14 cellular contexts compared by ENCODE assay signal in the genomic region with DNA sequence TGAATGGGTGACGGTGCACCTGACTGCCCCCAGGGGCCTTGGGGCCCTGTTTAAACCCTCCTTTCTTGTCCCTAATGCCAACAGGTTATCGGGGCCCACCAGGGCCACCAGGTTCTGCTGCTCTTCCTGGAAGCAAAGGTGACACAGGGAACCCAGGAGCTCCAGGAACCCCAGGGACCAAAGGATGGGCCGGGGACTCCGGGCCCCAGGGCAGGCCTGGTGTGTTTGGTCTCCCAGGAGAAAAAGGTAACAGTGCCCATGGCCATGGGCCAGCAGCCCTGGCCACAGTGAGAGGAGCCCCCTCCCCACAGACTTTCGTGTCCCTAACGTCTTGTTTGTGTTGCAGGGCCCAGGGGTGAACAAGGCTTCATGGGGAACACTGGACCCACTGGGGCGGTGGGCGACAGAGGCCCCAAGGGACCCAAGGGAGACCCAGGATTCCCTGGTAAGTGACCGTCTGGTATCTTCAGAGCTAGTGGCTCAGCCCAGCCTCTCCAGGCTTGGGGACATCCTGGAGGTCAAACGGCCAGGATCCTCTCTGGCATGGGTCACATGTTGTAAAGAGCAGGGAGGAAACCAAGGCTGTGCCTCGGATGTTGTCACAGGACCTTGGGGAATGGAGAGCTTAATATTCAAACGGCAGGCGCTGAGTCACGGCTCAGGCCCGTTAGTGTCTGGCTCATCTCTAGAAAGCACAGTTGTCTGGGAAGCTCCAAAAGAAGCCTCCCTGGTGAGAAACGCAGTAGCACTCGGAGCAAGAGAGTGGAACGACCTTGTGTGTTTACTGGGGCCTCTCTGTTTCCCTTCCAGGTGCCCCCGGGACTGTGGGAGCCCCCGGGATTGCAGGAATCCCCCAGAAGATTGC. TPM values are rescaled to one million over a fixed set of nuclear protein-coding genes. Genes with fewer than 3 reads are reported as not detected.
DNase-seq lines count a peak whose midpoint lies in the region; ATAC-seq and TF ChIP-seq lines count a peak whose summit lies in the region.
"Had no signal": no experiment of that assay in that cellular context is flagged by ENCODE, and none has a peak within 500 bp of the region (broad histone marks: within the 10 kb centered on the region; RNA-seq: fewer than 3 reads in every experiment).

No MANE protein-coding gene starts in this region.

- H4K8ac ChIP-seq in mesendoderm (ENCODE audit: low read depth, low read length) = no peak overlapping the region

- H3K27ac ChIP-seq in gastroesophageal sphincter (peak overlapping the region in 3 of 4 donors; percentile 66 to 83 (median 74)), smooth muscle cell (ENCODE audit: low read depth) (peak overlapping the region; percentile 79), mesendoderm (ENCODE audit: low read depth, low read length) (no peak overlapping the region)

- no peak overlapping the region for H3K4ac ChIP-seq in mesendoderm (ENCODE audit: low read depth, low read length)

- ATAC-seq in GM18861 (IDR thresholded peaks at IDR 0.05; ENCODE audit: unreplicated experiment) (peak; percentile 46), gastroesophageal sphincter (no peak), natural killer cell (no peak)
- ATAC-seq: activated T-cell treated with anti-CD3 and anti-CD28 coated beads, Interleukin-2, amount 50 U/mL, for 72 hours; PC-3; stimulated activated naive CD8-positive, alpha-beta T cell treated with anti-CD3 and anti-CD28 coated beads, Interleukin-15, Interleukin-2, amounts not matched to agents 100 U/mL and 50 U/mL, for 24 hours; T-cell had no signal

- H3K4me3 ChIP-seq in gastroesophageal sphincter (no peak overlapping the region), smooth muscle cell (no peak overlapping the region), mesendoderm (ENCODE audit: low read length) (no peak overlapping the region)

- intact Hi-C loops in CD14-positive monocyte (cut with micrococcal nuclease) (no loop called here), natural killer cell (cut with micrococcal nuclease) (no loop called here)

- DNase-seq in SHP77 treated with DMSO at 0.1 percent for 48 hours (lab: John Stamatoyannopoulos, UW) (peak; percentile 29), smooth muscle cell (lab: John Stamatoyannopoulos, UW; ENCODE audit: unreplicated experiment) (no peak), CD14-positive monocyte (ENCODE audit: low spot score) (no peak), mesendoderm (no peak), natural killer cell (no peak)
- DNase-seq: activated CD4-positive, alpha-beta T cell treated with anti-CD3 and anti-CD28 coated beads, Interleukin-2, amount 10 ng/mL, durations not matched to agents 7 days and 5 days; activated T-cell treated with anti-CD3 and anti-CD28 coated beads, Interleukin-2, amount 50 U/mL, for 72 hours; foreskin melanocyte; NCI-H510A; PC-3; stimulated activated naive CD8-positive, alpha-beta T cell treated with anti-CD3 and anti-CD28 coated beads, Interleukin-15, Interleukin-2, amounts not matched to agents 100 U/mL and 50 U/mL, for 24 hours; T-cell had no signal

- H3K9me3 ChIP-seq in gastroesophageal sphincter = no peaks in the 10 kb centered on the region
- no peaks in the 10 kb centered on the region for H3K9me3 ChIP-seq in smooth muscle cell (replicated peaks; ENCODE audit: low read depth)

- H2AFZ ChIP-seq in smooth muscle cell (ENCODE audit: low read depth) = no peak overlapping the region

- H3F3A ChIP-seq in smooth muscle cell (ENCODE audit: low read depth) = peaks cover 67% of the 10 kb centered on the region

- no peak overlapping the region for H3K23ac ChIP-seq in mesendoderm (ENCODE audit: low read length)

- H3K36me3 ChIP-seq in gastroesophageal sphincter (peaks cover 0 to 99% of the 10 kb centered on the region in 2 donors), smooth muscle cell (ENCODE audit: low read depth) (peaks cover 24% of the 10 kb centered on the region), mesendoderm (ENCODE audit: control insufficient read depth, insufficient read depth, low read length) (peaks cover 7% of the 10 kb centered on the region)

- no peak overlapping the region for H2BK5ac ChIP-seq in mesendoderm (ENCODE audit: low read length)

- no peak overlapping the region for H2BK120ac ChIP-seq in mesendoderm (ENCODE audit: low read depth, low read length)

- H3K27me3 ChIP-seq in gastroesophageal sphincter (no peaks in the 10 kb centered on the region), smooth muscle cell (ENCODE audit: low read depth) (no peaks in the 10 kb centered on the region), mesendoderm (ENCODE audit: insufficient read depth, low read length, poor library complexity) (no peaks in the 10 kb centered on the region)

- H4K5ac ChIP-seq in mesendoderm (ENCODE audit: low read length) = no peak overlapping the region

- H3K27me3 Mint-ChIP-seq in CD14-positive monocyte (ENCODE audit: low read depth in 3 of 3) = peaks cover 0 to 3% (median 0%) of the 10 kb centered on the region in 3 donors
- H3K27me3 Mint-ChIP-seq in natural killer cell (ENCODE audit: low read depth in 2 of 2) = peaks cover 0 to 4% of the 10 kb centered on the region in 2 donors

- H3K4me1 ChIP-seq in gastroesophageal sphincter = peaks cover 0 to 32% (median 21%) of the 10 kb centered on the region in 3 donors
- H3K4me1 ChIP-seq in smooth muscle cell (ENCODE audit: low read depth) = peaks cover 3% of the 10 kb centered on the region
- no peaks in the 10 kb centered on the region for H3K4me1 ChIP-seq in mesendoderm (ENCODE audit: control insufficient read depth, low read depth, low read length)

- H3K9ac ChIP-seq in smooth muscle cell (ENCODE audit: low read depth) (no peak overlapping the region), mesendoderm (ENCODE audit: low read length) (no peak overlapping the region)

- peaks cover 97% of the 10 kb centered on the region for H4K20me1 ChIP-seq in smooth muscle cell (ENCODE audit: low read depth)

- no peak for TF ChIP-seq EP300 in gastroesophageal sphincter (IDR thresholded peaks at IDR 0.05)

- H3K4me3 Mint-ChIP-seq in CD14-positive monocyte (no peak overlapping the region), natural killer cell (no peak overlapping the region)
- H3K4me3 Mint-ChIP-seq: activated CD4-positive, alpha-beta T cell treated with anti-CD3 and anti-CD28 coated beads, Interleukin-2, amount 10 ng/mL, durations not matched to agents 7 days and 5 days; activated T-cell treated with anti-CD3 and anti-CD28 coated beads, Interleukin-2, amount 50 U/mL, for 72 hours; T-cell had no signal

- no peak overlapping the region for H3K4me2 ChIP-seq in smooth muscle cell
- no peak overlapping the region for H3K4me2 ChIP-seq in mesendoderm (ENCODE audit: low read length)

- H3K79me2 ChIP-seq in smooth muscle cell (ENCODE audit: low read depth) (peaks cover 4% of the 10 kb centered on the region), mesendoderm (ENCODE audit: control insufficient read depth, insufficient read depth, low read length) (no peaks in the 10 kb centered on the region)

- H3K27ac Mint-ChIP-seq in CD14-positive monocyte (peak overlapping the region in 2 of 7 donors; percentile 6 to 47), natural killer cell (no peak overlapping the region)
- H3K27ac Mint-ChIP-seq: activated CD4-positive, alpha-beta T cell treated with anti-CD3 and anti-CD28 coated beads, Interleukin-2, amount 10 ng/mL, durations not matched to agents 7 days and 5 days; activated T-cell treated with anti-CD3 and anti-CD28 coated beads, Interleukin-2, amount 50 U/mL, for 72 hours; T-cell had no signal

- H2BK15ac ChIP-seq in mesendoderm (replicated peaks; ENCODE audit: low read depth) = no peak overlapping the region

- H3K36me3 Mint-ChIP-seq in CD14-positive monocyte (no peaks in the 10 kb centered on the region), natural killer cell (no peaks in the 10 kb centered on the region)
- H3K36me3 Mint-ChIP-seq: T-cell had no signal

- no peaks in the 10 kb centered on the region for H3K79me1 ChIP-seq in mesendoderm (ENCODE audit: low read length)

- WGBS in gastroesophageal sphincter (ENCODE audit: low coverage in 1 of 2), 2 donors = 56 to 57% methylated on average over 7 to 9 of the region's 20 CpGs
- WGBS in smooth muscle cell (ENCODE audit: low lambda C conversion rate) = 62% methylated on average over 20 of the region's 20 CpGs
- no CpG with 5 or more reads among the region's 20 CpGs for WGBS in mesendoderm (ENCODE audit: extremely low coverage, insufficient coverage, low lambda C conversion rate)

- TF ChIP-seq POLR2A in gastroesophageal sphincter (IDR thresholded peaks at IDR 0.05) = no peak

- H3K9me3 Mint-ChIP-seq in CD14-positive monocyte (peaks cover 11 to 26% (median 20%) of the 10 kb centered on the region in 7 donors), natural killer cell (no peaks in the 10 kb centered on the region)
- H3K9me3 Mint-ChIP-seq: activated CD4-positive, alpha-beta T cell treated with anti-CD3 and anti-CD28 coated beads, Interleukin-2, amount 10 ng/mL, durations not matched to agents 7 days and 5 days had no signal

- TF ChIP-seq CTCF in gastroesophageal sphincter (IDR thresholded peaks at IDR 0.05) (no peak), smooth muscle cell (IDR thresholded peaks at IDR 0.05; ENCODE audit: borderline replicate concordance, insufficient read depth, poor library complexity, severe bottlenecking) (no peak), CD14-positive monocyte (IDR thresholded peaks at IDR 0.05) (no peak), natural killer cell (IDR thresholded peaks at IDR 0.05) (no peak)

- no peak overlapping the region for H2AK5ac ChIP-seq in mesendoderm (ENCODE audit: low read length)

- peaks cover 14% of the 10 kb centered on the region for H3K4me1 Mint-ChIP-seq in CD14-positive monocyte
- no peaks in the 10 kb centered on the region for H3K4me1 Mint-ChIP-seq in natural killer cell
- H3K4me1 Mint-ChIP-seq: activated CD4-positive, alpha-beta T cell treated with anti-CD3 and anti-CD28 coated beads, Interleukin-2, amount 10 ng/mL, durations not matched to agents 7 days and 5 days; T-cell had no signal

- no peak overlapping the region for H3K18ac ChIP-seq in mesendoderm (ENCODE audit: low read length)

- H3K56ac ChIP-seq in mesendoderm (ENCODE audit: low read length) = no peak overlapping the region

RNA-seq across cellular contexts. Expression of gene RAB20, which starts 58.3 kb away (rescaled TPM):
- total RNA-seq in gastroesophageal sphincter (10 to 100 TPM in 3 of 4 donors, 1 to 10 TPM in 1; 8.7 to 32.8 (median 18.4) TPM), smooth muscle cell (12.6 and 18.0 TPM in 2 replicates), natural killer cell (1 to 10 TPM; 1.0 to 3.3 (median 1.2) TPM)
- polyA plus RNA-seq in smooth muscle cell (12.9 and 21.8 TPM in 2 replicates), CD14-positive monocyte (10 to 100 TPM; 37.8 to 43.1 TPM)
- polyA plus RNA-seq in mesendoderm (2013, experiment 1 of 2) = 30.9 TPM
- polyA plus RNA-seq in mesendoderm (2013, experiment 2 of 2) = 30.6 TPM
